Comparison of ENCODE assay signal across 1 cellular context in the genomic region with DNA sequence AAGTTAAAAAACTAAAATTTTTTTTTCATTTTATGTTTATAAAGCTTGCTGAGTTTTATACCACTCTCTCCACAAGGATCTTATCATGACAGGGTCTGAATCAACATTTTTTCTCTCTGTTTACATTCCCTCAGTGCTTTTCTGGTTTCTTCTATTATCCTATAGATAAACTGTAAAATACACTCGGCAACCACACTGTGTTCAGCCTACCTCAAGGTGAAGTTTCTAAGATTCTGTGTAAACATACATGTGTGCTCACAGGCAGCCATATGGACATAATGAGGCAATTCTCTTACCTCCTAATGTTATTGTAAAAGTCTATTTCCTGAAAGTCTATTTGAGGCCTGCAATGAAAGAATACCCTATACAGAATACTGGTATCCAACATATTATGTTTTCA.
TF ChIP-seq lines count a peak whose summit lies in the region.

No MANE protein-coding gene starts in this region.

TF ChIP-seq in IMR-90, 13 proteins besides CTCF, POLR2A, EP300 and RAD21:
- TF ChIP-seq MAZ (IDR thresholded peaks at IDR 0.05; ENCODE audit: borderline replicate concordance, low read depth, low read length) (no peak), CEBPB (IDR thresholded peaks at IDR 0.05; ENCODE audit: low read depth, low read length) (peak; percentile 22; the same call in 1 of the 2 replicates)
